20 cellular contexts compared by ENCODE assay signal in the genomic region with DNA sequence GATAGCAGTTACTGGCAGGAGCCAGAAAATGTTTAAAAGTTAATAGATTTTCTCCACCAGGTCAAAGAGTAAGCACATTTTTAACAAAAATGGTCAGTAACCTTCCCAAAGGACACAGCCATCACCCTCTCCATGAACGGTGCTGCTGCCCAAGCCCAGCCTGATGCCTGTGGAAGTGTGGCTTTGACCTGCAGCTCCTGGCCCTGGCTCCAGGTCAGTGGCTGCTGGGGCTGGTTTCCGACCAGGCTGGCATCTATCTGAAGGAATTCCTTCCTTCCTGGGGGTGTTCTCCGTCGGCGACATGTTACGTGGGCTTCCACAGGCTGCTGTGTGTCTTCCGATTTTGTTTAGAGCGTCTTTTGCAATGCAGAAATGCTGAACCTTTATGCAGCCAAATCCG.
DNase-seq lines count a peak whose midpoint lies in the region; ATAC-seq, FAIRE-seq and TF ChIP-seq lines count a peak whose summit lies in the region.
"Had no signal": no experiment of that assay in that cellular context is flagged by ENCODE, and none has a peak within 500 bp of the region (broad histone marks: within the 10 kb centered on the region; RNA-seq: fewer than 3 reads in every experiment).

No MANE protein-coding gene starts in this region.

- H3K27me3 ChIP-seq in heart right ventricle, result no peaks in the 10 kb centered on the region
- no peaks in the 10 kb centered on the region for H3K27me3 ChIP-seq in BLaER1
- no peaks in the 10 kb centered on the region for H3K27me3 ChIP-seq in right atrium auricular region
- H3K27me3 ChIP-seq in osteoblast (ENCODE audit: insufficient read depth, low read length), result no peaks in the 10 kb centered on the region
- no peaks in the 10 kb centered on the region for H3K27me3 ChIP-seq in MG63

- H3K4me2 ChIP-seq in BLaER1, result peak overlapping the region; percentile 99
- no peak overlapping the region for H3K4me2 ChIP-seq in osteoblast (ENCODE audit: insufficient read depth, low read length)

- no peaks in the 10 kb centered on the region for H3K79me2 ChIP-seq in osteoblast (ENCODE audit: insufficient read depth, low read length)

- peak overlapping the region; percentile 48; the same call in 1 of the 2 replicates for H3K9ac ChIP-seq in BLaER1

- intact Hi-C loops in heart right ventricle (cut with DNase I), result no loop called here
- intact Hi-C loops in Right ventricle myocardium inferior (cut with DNase I), result no loop called here

- H3K36me3 ChIP-seq in heart right ventricle (peaks cover 0 to 72% (median 0%) of the 10 kb centered on the region in 9 donors), BLaER1 (peaks cover 68% of the 10 kb centered on the region), right atrium auricular region (peaks cover 22% of the 10 kb centered on the region), osteoblast (ENCODE audit: insufficient read depth, low read length) (peaks cover 2% of the 10 kb centered on the region), MG63 (no peaks in the 10 kb centered on the region)

- H3K4me3 ChIP-seq in heart right ventricle (no peak overlapping the region), BLaER1 (no peak overlapping the region), right atrium auricular region (no peak overlapping the region), osteoblast (ENCODE audit: insufficient read depth, low read length) (no peak overlapping the region), MG63 (no peak overlapping the region)

- TF ChIP-seq POLR2A in GM12892 (IDR thresholded peaks at IDR 0.05; ENCODE audit: low read depth, low read length), result no peak

- TF ChIP-seq CTCF in heart right ventricle (IDR thresholded peaks at IDR 0.05) (no peak), right atrium auricular region (IDR thresholded peaks at IDR 0.05) (no peak), osteoblast (IDR thresholded peaks at IDR 0.05; ENCODE audit: extremely low read depth, low read depth, low read length) (no peak)

- H4K20me1 ChIP-seq in BLaER1, result no peaks in the 10 kb centered on the region
- peaks cover 13% of the 10 kb centered on the region for H4K20me1 ChIP-seq in osteoblast (ENCODE audit: insufficient read depth, low read length)

- ATAC-seq in heart right ventricle (no peak), Right ventricle myocardium inferior (no peak)
- ATAC-seq: CD8-positive, alpha-beta T cell; HCT116; HepG2 had no signal

- H3K4me1 ChIP-seq in heart right ventricle, result peaks cover 0 to 36% (median 19%) of the 10 kb centered on the region in 9 donors
- H3K4me1 ChIP-seq in BLaER1, result peaks cover 97% of the 10 kb centered on the region
- peaks cover 0 to 24% of the 10 kb centered on the region in 2 donors for H3K4me1 ChIP-seq in right atrium auricular region
- H3K4me1 ChIP-seq in osteoblast (ENCODE audit: insufficient read depth, low read length), result no peaks in the 10 kb centered on the region

- DNase-seq in heart right ventricle, result no peak
- DNase-seq in Right ventricle myocardium inferior (ENCODE audit: missing footprints), result no peak
- DNase-seq in right atrium auricular region (ENCODE audit: low spot score), result no peak
- DNase-seq in osteoblast (ENCODE audit: insufficient read length, low spot score, missing footprints), result peak; percentile 76
- no peak for DNase-seq in MG63
- no peak for DNase-seq in activated naive CD4-positive, alpha-beta T cell (lab: John Stamatoyannopoulos, UW)
- no peak for DNase-seq in GM12892 (ENCODE audit: insufficient read length)
- DNase-seq: ACHN; Calu3; CD8-positive, alpha-beta T cell; DMS79 treated with DMSO at 0.1 percent for 48 hours; GF-D8; GOT3; H7; HFFc6 had no signal

- FAIRE-seq in GM12892 (lab: Jason Lieb, UNC), result no peak
- FAIRE-seq: A204.1, HepG2, HTR-8/SVneo had no signal

- H2AFZ ChIP-seq in osteoblast (ENCODE audit: low read length), result no peak overlapping the region

- WGBS in heart right ventricle, 2 donors, result 69 to 71% methylated on average over 9 of the region's 9 CpGs

- H3K9me3 ChIP-seq in heart right ventricle, result no peaks in the 10 kb centered on the region
- no peaks in the 10 kb centered on the region for H3K9me3 ChIP-seq in BLaER1
- no peaks in the 10 kb centered on the region for H3K9me3 ChIP-seq in right atrium auricular region
- no peaks in the 10 kb centered on the region for H3K9me3 ChIP-seq in osteoblast (ENCODE audit: low read depth, low read length)
- no peaks in the 10 kb centered on the region for H3K9me3 ChIP-seq in MG63

- H3K27ac ChIP-seq in heart right ventricle (peak overlapping the region in 6 of 10 donors; percentile 34 to 92 (median 52)), BLaER1 (0 out of 2 replicates have a peak overlapping the region, but pooled peaks have one; percentile 28), right atrium auricular region (peak overlapping the region; percentile 80 to 81), osteoblast (ENCODE audit: low read depth, low read length) (no peak overlapping the region)
